Comparison of ENCODE assay signal across 15 cellular contexts in the genomic region with DNA sequence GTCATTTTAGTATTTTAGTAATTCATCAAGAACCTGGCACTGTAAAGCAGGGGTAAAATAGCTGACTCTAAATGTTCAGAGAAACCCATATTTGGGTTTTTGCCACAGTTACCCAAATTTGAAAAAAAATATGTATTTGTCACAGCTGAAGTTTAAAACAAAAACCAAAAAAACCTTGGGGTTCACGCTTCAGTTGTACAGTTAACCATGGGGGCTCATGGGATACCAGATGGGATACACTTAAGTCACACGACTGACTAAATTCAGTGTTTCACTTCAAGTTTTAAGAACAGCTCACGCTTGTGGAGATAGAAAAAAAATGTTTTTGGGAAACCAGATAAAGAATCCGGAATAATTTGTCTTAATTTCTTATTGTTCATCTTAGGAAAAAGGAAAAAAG. TPM values are rescaled to one million over a fixed set of nuclear protein-coding genes. Genes with fewer than 3 reads are reported as not detected.
A peak's percentile ranks its signal among the peaks of the same experiment; 100 is the strongest.
DNase-seq lines count a peak whose midpoint lies in the region; ATAC-seq and TF ChIP-seq lines count a peak whose summit lies in the region.
"Had no signal": no experiment of that assay in that cellular context is flagged by ENCODE, and none has a peak within 500 bp of the region (broad histone marks: within the 10 kb centered on the region; RNA-seq: fewer than 3 reads in every experiment).

No MANE protein-coding gene starts in this region.

- TF ChIP-seq POLR2A in GM19099 (IDR thresholded peaks at IDR 0.05; ENCODE audit: extremely low read depth, insufficient read length, low read depth): peak; percentile 47

- H3K4me1 Mint-ChIP-seq in CD4-positive, alpha-beta memory T cell: peaks cover 24 to 57% (median 36%) of the 10 kb centered on the region in 4 donors
- peaks cover 44% of the 10 kb centered on the region for H3K4me1 Mint-ChIP-seq in activated B cell treated with CpG ODN at 0.5 μM for 24 hours
- peaks cover 58% of the 10 kb centered on the region for H3K4me1 Mint-ChIP-seq in nephron progenitor cell

- H3K36me3 ChIP-seq in CD4-positive, alpha-beta memory T cell (ENCODE audit: insufficient read depth, low read length): no peaks in the 10 kb centered on the region
- H3K36me3 ChIP-seq: colonic mucosa, Peyer's patch had no signal

- no peaks in the 10 kb centered on the region for H3K9me3 Mint-ChIP-seq in CD4-positive, alpha-beta memory T cell
- H3K9me3 Mint-ChIP-seq in activated B cell treated with CpG ODN at 0.5 μM for 24 hours: no peaks in the 10 kb centered on the region
- H3K9me3 Mint-ChIP-seq in nephron progenitor cell: no peaks in the 10 kb centered on the region

- CTCF ChIA-PET in CD4-positive, alpha-beta memory T cell (lab: Charles Lee; ENCODE audit: partially characterized antibody): interaction anchor here (0.8 to 2.3 kb wide), 5 partner anchors 29 to 70 kb away, joined by 3 to 7 read pairs (median 4); a partner anchor contains a TSS
- CTCF ChIA-PET in activated B cell treated with CpG ODN at 0.5 μM for 24 hours (lab: Charles Lee): interaction anchor here (1.1 to 2.3 kb wide), 2 partner anchors 67 to 597 kb away, joined by 3 to 8 read pairs; no protein-coding TSS in a partner anchor
- CTCF ChIA-PET in HEK293T (lab: Yijun Ruan, JAX): interaction anchor here (2.9 kb wide), 1 partner anchor 33 kb away, joined by 25 read pairs; no protein-coding TSS in a partner anchor

- peaks cover 33% of the 10 kb centered on the region for H3K4me1 ChIP-seq in CD4-positive, alpha-beta memory T cell (ENCODE audit: insufficient read depth, low read length)

- no peaks in the 10 kb centered on the region for H3K27me3 Mint-ChIP-seq in CD4-positive, alpha-beta memory T cell
- H3K27me3 Mint-ChIP-seq in activated B cell treated with CpG ODN at 0.5 μM for 24 hours: no peaks in the 10 kb centered on the region
- peaks cover 2% of the 10 kb centered on the region for H3K27me3 Mint-ChIP-seq in nephron progenitor cell (ENCODE audit: low read depth, poor library complexity)

- intact Hi-C loops in CD4-positive, alpha-beta memory T cell (cut with micrococcal nuclease): loop anchor here (5.0 to 10.0 kb wide), 2 partner anchors 560 to 653 kb away; a partner anchor contains a TSS
- intact Hi-C loops in activated B cell treated with CpG ODN at 0.5 μM for 24 hours (cut with micrococcal nuclease): loop anchor here (5.0 kb wide), 3 partner anchors 35 to 480 kb away; a partner anchor contains a TSS

- no peak overlapping the region for H3K27ac ChIP-seq in CD4-positive, alpha-beta memory T cell (ENCODE audit: low read depth, low read length)
- H3K27ac ChIP-seq: Peyer's patch had no signal

- H3K27ac Mint-ChIP-seq in CD4-positive, alpha-beta memory T cell: peak overlapping the region in 6 of 7 donors; percentile 83 to 98 (median 91)
- H3K27ac Mint-ChIP-seq in activated B cell treated with CpG ODN at 0.5 μM for 24 hours (peak overlapping the region; percentile 92), nephron progenitor cell (no peak overlapping the region)

- POLR2A ChIA-PET in CD4-positive, alpha-beta memory T cell (lab: Charles Lee; ENCODE audit: partially characterized antibody): interaction anchor here (1.5 to 6.6 kb wide), 5 partner anchors 30 to 70 kb away, joined by 5 to 144 read pairs (median 48); a partner anchor contains a TSS
- POLR2A ChIA-PET in activated B cell treated with CpG ODN at 0.5 μM for 24 hours (lab: Charles Lee) (interaction anchor here (0.8 to 5.9 kb wide), 6 partner anchors 11 to 71 kb away, joined by 4 to 137 read pairs (median 8); a partner anchor contains a TSS), HEK293T (lab: Yijun Ruan, JAX) (interaction anchor here (1.8 to 2.1 kb wide), 2 partner anchors 33 to 67 kb away, joined by 6 read pairs; a partner anchor contains a TSS)

- H3K27me3 ChIP-seq in CD4-positive, alpha-beta memory T cell (ENCODE audit: insufficient read depth, low read length): no peaks in the 10 kb centered on the region
- H3K27me3 ChIP-seq: colonic mucosa, Peyer's patch had no signal

- ATAC-seq in activated B cell treated with CpG ODN at 0.5 μM for 24 hours (ENCODE audit: low read depth) (no peak), HG02759 (IDR thresholded peaks at IDR 0.05; ENCODE audit: unreplicated experiment) (no peak)

- peaks cover 0 to 9% of the 10 kb centered on the region in 2 donors for H3K36me3 Mint-ChIP-seq in CD4-positive, alpha-beta memory T cell
- H3K36me3 Mint-ChIP-seq in activated B cell treated with CpG ODN at 0.5 μM for 24 hours (ENCODE audit: low read depth): peaks cover 9% of the 10 kb centered on the region
- H3K36me3 Mint-ChIP-seq in nephron progenitor cell (ENCODE audit: low read depth): no peaks in the 10 kb centered on the region

- H3K4me3 Mint-ChIP-seq in CD4-positive, alpha-beta memory T cell: peak overlapping the region in 5 of 8 donors; percentile 56 to 96 (median 71)
- H3K4me3 Mint-ChIP-seq in activated B cell treated with CpG ODN at 0.5 μM for 24 hours (peak overlapping the region; percentile 73), nephron progenitor cell (peak overlapping the region; percentile 60)

- no peak for DNase-seq in CD4-positive, alpha-beta memory T cell
- no peak for DNase-seq in activated B cell treated with CpG ODN at 0.5 μM for 24 hours
- no peak for DNase-seq in nephron progenitor cell
- no peak for DNase-seq in HUDEP-2 (lab: John Stamatoyannopoulos, UW; ENCODE audit: unreplicated experiment in 76 of 76)
- no peak for DNase-seq in HEK293T (ENCODE audit: extremely low spot score)
- no peak for DNase-seq in dermis blood vessel endothelial cell
- DNase-seq: colonic mucosa, GDM1, mammary epithelial cell, NCI-H1092 treated with DMSO at 0.1 percent for 48 hours, NCI-H226, Peyer's patch, posterior cingulate gyrus had no signal

- no peak overlapping the region for H3K4me3 ChIP-seq in CD4-positive, alpha-beta memory T cell (ENCODE audit: low read length in 2 of 2)
- H3K4me3 ChIP-seq: colonic mucosa, Peyer's patch had no signal

- no peaks in the 10 kb centered on the region for H3K9me3 ChIP-seq in CD4-positive, alpha-beta memory T cell (ENCODE audit: control insufficient read depth in 1 of 2, low read length in 2 of 2)
- H3K9me3 ChIP-seq: colonic mucosa, Peyer's patch had no signal

- no peak for TF ChIP-seq CTCF in activated B cell treated with CpG ODN at 0.5 μM for 24 hours (IDR thresholded peaks at IDR 0.05)
- TF ChIP-seq CTCF in nephron progenitor cell (IDR thresholded peaks at IDR 0.05): no peak

TF ChIP-seq in HEK293T, 16 proteins besides CTCF, POLR2A, EP300 and RAD21:
- TF ChIP-seq SP1 (IDR thresholded peaks at IDR 0.05): no peak
- no peak for TF ChIP-seq BHLHE40 (IDR thresholded peaks at IDR 0.05; ENCODE audit: borderline replicate concordance)
- TF ChIP-seq ARNT (IDR thresholded peaks at IDR 0.05): no peak
- no peak for TF ChIP-seq CTBP1 (IDR thresholded peaks at IDR 0.05; ENCODE audit: borderline replicate concordance)
- TF ChIP-seq HDGF (IDR thresholded peaks at IDR 0.05; ENCODE audit: borderline replicate concordance): no peak
- TF ChIP-seq SUZ12 (IDR thresholded peaks at IDR 0.05): no peak
- TF ChIP-seq, protein P1, sequence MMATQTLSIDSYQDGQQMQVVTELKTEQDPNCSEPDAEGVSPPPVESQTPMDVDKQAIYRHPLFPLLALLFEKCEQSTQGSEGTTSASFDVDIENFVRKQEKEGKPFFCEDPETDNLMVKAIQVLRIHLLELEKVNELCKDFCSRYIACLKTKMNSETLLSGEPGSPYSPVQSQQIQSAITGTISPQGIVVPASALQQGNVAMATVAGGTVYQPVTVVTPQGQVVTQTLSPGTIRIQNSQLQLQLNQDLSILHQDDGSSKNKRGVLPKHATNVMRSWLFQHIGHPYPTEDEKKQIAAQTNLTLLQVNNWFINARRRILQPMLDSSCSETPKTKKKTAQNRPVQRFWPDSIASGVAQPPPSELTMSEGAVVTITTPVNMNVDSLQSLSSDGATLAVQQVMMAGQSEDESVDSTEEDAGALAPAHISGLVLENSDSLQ (IDR thresholded peaks at IDR 0.05): no peak
- no peak for TF ChIP-seq FOXK2 (IDR thresholded peaks at IDR 0.05)
TF ChIP-seq in HEK293T: peak in this region for 0.

RNA-seq across cellular contexts. Expression of a gene that starts 2.1 kb away (rescaled TPM):
- total RNA-seq in CD4-positive, alpha-beta memory T cell: 1 to 10 TPM; 3.7 to 4.0 TPM
- 1 to 10 TPM; 5.8 to 7.3 TPM for polyA plus RNA-seq in CD4-positive, alpha-beta memory T cell
- total RNA-seq in activated B cell treated with CpG ODN at 0.5 μM for 24 hours: 4.1 and 5.1 TPM in 2 replicates
- total RNA-seq in dermis blood vessel endothelial cell: 3.6 and 4.6 TPM in 2 replicates

RNA-seq across cellular contexts. Expression of a gene that starts 2.3 kb away (rescaled TPM):
- 10 to 100 TPM; 20.2 to 21.7 TPM for total RNA-seq in CD4-positive, alpha-beta memory T cell
- 10 to 100 TPM in 1 of 2 donors, 1 to 10 TPM in 1; 9.5 to 11.4 TPM for polyA plus RNA-seq in CD4-positive, alpha-beta memory T cell
- 22.1 and 28.9 TPM in 2 replicates for total RNA-seq in activated B cell treated with CpG ODN at 0.5 μM for 24 hours
- total RNA-seq in dermis blood vessel endothelial cell: 7.1 and 13.7 TPM in 2 replicates

RNA-seq across cellular contexts. Expression of a gene that starts 31.7 kb away (rescaled TPM):
- 10 to 100 TPM; 39.3 to 41.1 TPM for total RNA-seq in CD4-positive, alpha-beta memory T cell
- 10 to 100 TPM; 25.7 to 34.3 TPM for polyA plus RNA-seq in CD4-positive, alpha-beta memory T cell
- total RNA-seq in activated B cell treated with CpG ODN at 0.5 μM for 24 hours (30.5 and 30.8 TPM in 2 replicates), dermis blood vessel endothelial cell (73.9 and 103 TPM in 2 replicates)
